ENCODE assay signal across 19 cellular contexts in genomic region chr1:110062612-110063011, GRCh38. TPM values are rescaled to one million over a fixed set of nuclear protein-coding genes. Genes with fewer than 3 reads are reported as not detected.
A peak's percentile ranks its signal among the peaks of the same experiment; 100 is the strongest.
DNase-seq lines count a peak whose midpoint lies in the region; ATAC-seq, FAIRE-seq and TF ChIP-seq lines count a peak whose summit lies in the region.
"Had no signal": no experiment of that assay in that cellular context is flagged by ENCODE, and none has a peak within 500 bp of the region (broad histone marks: within the 10 kb centered on the region; RNA-seq: fewer than 3 reads in every experiment).

No MANE protein-coding gene starts in this region.

- POLR2A ChIA-PET in IMR-90 (lab: Charles Lee; ENCODE audit: unreplicated experiment), result no interaction called here
- POLR2A ChIA-PET in HepG2 (lab: Yijun Ruan, JAX), result interaction anchor here (1.5 kb wide), 1 partner anchor 15 kb away, joined by 3 read pairs; no protein-coding TSS in a partner anchor

- TF ChIP-seq CTCF in BE2C (IDR thresholded peaks at IDR 0.05; ENCODE audit: low read depth, low read length) (no peak), IMR-90 (conservative IDR thresholded peaks at IDR 0.05; ENCODE audit: low read depth, low read length) (no peak), HepG2 (CRISPR knock-in tag; IDR thresholded peaks at IDR 0.05) (no peak)

- no peak for TF ChIP-seq POLR2A in IMR-90 (IDR thresholded peaks at IDR 0.05; ENCODE audit: low read depth, low read length)
- no peak for TF ChIP-seq POLR2A in HepG2 (IDR thresholded peaks at IDR 0.05; ENCODE audit: insufficient read depth in 1 of 2, low read depth in 2 of 2, low read length in 2 of 2)

- no peak overlapping the region for H4K5ac ChIP-seq in IMR-90 (ENCODE audit: low read depth, low read length)
- H4K5ac ChIP-seq in mesendoderm (ENCODE audit: low read length), result no peak overlapping the region

- H3K4me3 ChIP-seq in BE2C (ENCODE audit: low read depth, low read length) (no peak overlapping the region), IMR-90 (ENCODE audit: insufficient read depth, low read depth, low read length) (no peak overlapping the region), mesendoderm (ENCODE audit: low read length) (no peak overlapping the region), HepG2 (replicated peaks in 1 of 3; ENCODE audit: insufficient read depth in 1 of 3, low read depth in 2 of 3, low read length in 3 of 3) (no peak overlapping the region)
- H3K4me3 ChIP-seq: K562 had no signal

- no peak overlapping the region for H2BK120ac ChIP-seq in IMR-90 (ENCODE audit: low read depth, low read length)
- H2BK120ac ChIP-seq in mesendoderm (ENCODE audit: low read depth, low read length), result no peak overlapping the region

- no peak for ATAC-seq in IMR-90 (ENCODE audit: low read depth)
- no peak for ATAC-seq in SK-N-SH treated with all-trans-retinoic acid at 6 μM for 48 hours
- no peak for ATAC-seq in HepG2
- no peak for ATAC-seq in HG03097 (IDR thresholded peaks at IDR 0.05; ENCODE audit: low FRiP score, unreplicated experiment)
- ATAC-seq in activated CD8-positive, alpha-beta memory T cell treated with anti-CD3 and anti-CD28 coated beads, Interleukin-2, amount 10 ng/mL, durations not matched to agents 7 days and 5 days, result no peak
- ATAC-seq: CD8-positive, alpha-beta T cell; K562 had no signal

- H3K56ac ChIP-seq in IMR-90 (ENCODE audit: extremely low read depth, insufficient read depth, low read length), result no peak overlapping the region
- no peak overlapping the region for H3K56ac ChIP-seq in mesendoderm (ENCODE audit: low read length)

- H3K4me2 ChIP-seq in IMR-90 (ENCODE audit: low read depth, low read length) (no peak overlapping the region), mesendoderm (ENCODE audit: low read length) (no peak overlapping the region), HepG2 (ENCODE audit: low read depth, low read length) (no peak overlapping the region)

- no peaks in the 10 kb centered on the region for H3K9me3 Mint-ChIP-seq in activated CD8-positive, alpha-beta memory T cell treated with anti-CD3 and anti-CD28 coated beads, Interleukin-2, amount 10 ng/mL, durations not matched to agents 7 days and 5 days (ENCODE audit: low read depth)
- H3K9me3 Mint-ChIP-seq: CD8-positive, alpha-beta T cell had no signal

- H3K9ac ChIP-seq in IMR-90 (ENCODE audit: low read depth, low read length) (no peak overlapping the region), mesendoderm (ENCODE audit: low read length) (no peak overlapping the region), HepG2 (ENCODE audit: insufficient read depth, low read depth, low read length) (no peak overlapping the region)

- H3K4me1 ChIP-seq in BE2C, result peaks cover 44% of the 10 kb centered on the region
- peaks cover 4% of the 10 kb centered on the region for H3K4me1 ChIP-seq in IMR-90 (ENCODE audit: control insufficient read depth, insufficient read depth, low read length)
- H3K4me1 ChIP-seq in mesendoderm (ENCODE audit: control insufficient read depth, low read depth, low read length), result no peaks in the 10 kb centered on the region
- H3K4me1 ChIP-seq in HepG2 (ENCODE audit: insufficient read depth, low read length), result peaks cover 9% of the 10 kb centered on the region

- H4K8ac ChIP-seq in IMR-90 (ENCODE audit: low read depth in 2 of 2, low read length in 2 of 2) (no peak overlapping the region), mesendoderm (ENCODE audit: low read depth, low read length) (no peak overlapping the region)

- H3K4me1 Mint-ChIP-seq in activated CD8-positive, alpha-beta memory T cell treated with anti-CD3 and anti-CD28 coated beads, Interleukin-2, amount 10 ng/mL, durations not matched to agents 7 days and 5 days, result peaks cover 2% of the 10 kb centered on the region

- FAIRE-seq in HepG2 (lab: Jason Lieb, UNC), result no peak
- FAIRE-seq: D721Med, K562 had no signal

- H3K27me3 Mint-ChIP-seq in activated CD8-positive, alpha-beta memory T cell treated with anti-CD3 and anti-CD28 coated beads, Interleukin-2, amount 10 ng/mL, durations not matched to agents 7 days and 5 days, result peaks cover 22% of the 10 kb centered on the region

- H3K18ac ChIP-seq in IMR-90 (ENCODE audit: low read depth, low read length), result no peak overlapping the region
- H3K18ac ChIP-seq in mesendoderm (ENCODE audit: low read length), result no peak overlapping the region

- no peak overlapping the region for H3K4me3 Mint-ChIP-seq in activated CD8-positive, alpha-beta memory T cell treated with anti-CD3 and anti-CD28 coated beads, Interleukin-2, amount 10 ng/mL, durations not matched to agents 7 days and 5 days
- H3K4me3 Mint-ChIP-seq: CD14-positive monocyte; CD8-positive, alpha-beta T cell had no signal

- WGBS in IMR-90 (ENCODE audit: extremely low coverage in 2 of 2, insufficient read length in 1 of 2), 2 experiments, result no CpG with 5 or more reads among the region's 2 CpGs
- WGBS in mesendoderm (ENCODE audit: extremely low coverage, insufficient coverage, low lambda C conversion rate), result no CpG with 5 or more reads among the region's 2 CpGs
- 86% methylated on average over 1 of the region's 2 CpGs for WGBS in HepG2 (ENCODE audit: low lambda C conversion rate)

- no peaks in the 10 kb centered on the region for H3K9me3 ChIP-seq in BE2C
- H3K9me3 ChIP-seq in IMR-90 (ENCODE audit: control insufficient read depth, insufficient read depth, low read length), result peaks cover 3% of the 10 kb centered on the region; the same call in 1 of the 2 replicates
- H3K9me3 ChIP-seq in HepG2 (ENCODE audit: low read length), result no peaks in the 10 kb centered on the region

- no peak overlapping the region for H2BK15ac ChIP-seq in IMR-90 (ENCODE audit: low read depth, low read length)
- no peak overlapping the region for H2BK15ac ChIP-seq in mesendoderm (replicated peaks; ENCODE audit: low read depth)

- H3K4ac ChIP-seq in IMR-90 (ENCODE audit: low read depth, low read length) (no peak overlapping the region), mesendoderm (ENCODE audit: low read depth, low read length) (no peak overlapping the region)

- H4K20me1 ChIP-seq in IMR-90 (ENCODE audit: insufficient read depth, low read length) (peaks cover 13% of the 10 kb centered on the region; the same call in 1 of the 2 replicates), HepG2 (ENCODE audit: insufficient read depth, low read length) (no peaks in the 10 kb centered on the region)

- H2BK5ac ChIP-seq in IMR-90 (ENCODE audit: low read depth, low read length, poor library complexity, severe bottlenecking), result no peak overlapping the region
- no peak overlapping the region for H2BK5ac ChIP-seq in mesendoderm (ENCODE audit: low read length)

- peak; percentile 51 for DNase-seq in BE2C
- DNase-seq in IMR-90, result no peak
- DNase-seq in mesendoderm, result peak; percentile 21
- DNase-seq in DMS114 treated with DMSO at 0.1 percent for 48 hours (lab: John Stamatoyannopoulos, UW; ENCODE audit: unreplicated experiment), result no peak
- DNase-seq in HepG2 (ENCODE audit: low spot score), result no peak
- no peak for DNase-seq in activated CD8-positive, alpha-beta memory T cell treated with anti-CD3 and anti-CD28 coated beads, Interleukin-2, amount 10 ng/mL, durations not matched to agents 7 days and 5 days
- DNase-seq: ACHN; CD8-positive, alpha-beta T cell; COR-L47; DND-41; HCEC 1CT had no signal

- no peak for TF ChIP-seq EP300 in HepG2 (IDR thresholded peaks at IDR 0.05; ENCODE audit: low read depth in 2 of 2, low read length in 2 of 2)
- no peak for TF ChIP-seq EP300 in HepG2 (CRISPR knock-in tag; IDR thresholded peaks at IDR 0.05; ENCODE audit: borderline replicate concordance)

- no TSS peak for BruUV-seq in IMR-90 (replicated peaks; lab: Mats Ljungman, UMichigan)
- BruUV-seq in HepG2 (replicated peaks; lab: Mats Ljungman, UMichigan), result no TSS peak

- H3K36me3 Mint-ChIP-seq in activated CD8-positive, alpha-beta memory T cell treated with anti-CD3 and anti-CD28 coated beads, Interleukin-2, amount 10 ng/mL, durations not matched to agents 7 days and 5 days, result peaks cover 1% of the 10 kb centered on the region

- TF ChIP-seq RAD21 in IMR-90 (IDR thresholded peaks at IDR 0.05; ENCODE audit: low read length), result no peak
- no peak for TF ChIP-seq RAD21 in HepG2 (CRISPR knock-in tag; IDR thresholded peaks at IDR 0.05)

- H2AK5ac ChIP-seq in IMR-90 (ENCODE audit: low read depth, low read length) (no peak overlapping the region), mesendoderm (ENCODE audit: low read length) (no peak overlapping the region)

- H3K36me3 ChIP-seq in BE2C (peaks cover 9% of the 10 kb centered on the region; the same call in 1 of the 2 replicates), IMR-90 (ENCODE audit: control insufficient read depth, insufficient read depth, low read length) (peaks cover 9% of the 10 kb centered on the region; the same call in 1 of the 2 replicates), mesendoderm (ENCODE audit: control insufficient read depth, insufficient read depth, low read length) (peaks cover 3% of the 10 kb centered on the region), HepG2 (replicated peaks in 1 of 2; ENCODE audit: control insufficient read depth in 1 of 2, insufficient read depth in 2 of 2, low read length in 2 of 2) (peaks cover 2 to 4% of the 10 kb centered on the region in 2 experiments; a peak in 1 of 5 replicates)

- dilution Hi-C loops in IMR-90 (cut with HindIII; ENCODE audit: low sequenced_read_pairs, unreplicated experiment), result no loop called here

- H4K91ac ChIP-seq in IMR-90 (ENCODE audit: insufficient read depth, low read depth, low read length), result no peak overlapping the region

- peak overlapping the region; percentile 32 for H2AK9ac ChIP-seq in IMR-90 (replicated peaks; ENCODE audit: low read depth, low read length, poor library complexity)

- H3K79me2 ChIP-seq in mesendoderm (ENCODE audit: control insufficient read depth, insufficient read depth, low read length) (no peaks in the 10 kb centered on the region), HepG2 (ENCODE audit: insufficient read depth, low read length) (no peaks in the 10 kb centered on the region)

- CTCF ChIA-PET in IMR-90 (lab: Yijun Ruan, JAX), result no interaction called here
- CTCF ChIA-PET in HepG2 (lab: Yijun Ruan, JAX; ENCODE audit: low intra/inter-chr PET ratio, low total read pairs), result no interaction called here
- CTCF ChIA-PET in activated CD8-positive, alpha-beta memory T cell treated with anti-CD3 and anti-CD28 coated beads, Interleukin-2, amount 10 ng/mL, durations not matched to agents 7 days and 5 days (lab: Charles Lee), result interaction anchor here (0.6 to 1.0 kb wide), 4 partner anchors 8 to 70 kb away, joined by 3 to 4 read pairs (median 3); no protein-coding TSS in a partner anchor

- H2AFZ ChIP-seq in IMR-90 (replicated peaks; ENCODE audit: low read length, poor library complexity) (peak overlapping the region; percentile 37), HepG2 (ENCODE audit: low read length) (no peak overlapping the region)

- no peak overlapping the region for H3K27ac Mint-ChIP-seq in activated CD8-positive, alpha-beta memory T cell treated with anti-CD3 and anti-CD28 coated beads, Interleukin-2, amount 10 ng/mL, durations not matched to agents 7 days and 5 days
- H3K27ac Mint-ChIP-seq: CD8-positive, alpha-beta T cell had no signal

- in situ Hi-C loops in IMR-90 (cut with MboI; ENCODE audit: low sequenced_read_pairs), result no loop called here
- in situ Hi-C loops in HepG2 (cut with HindIII; ENCODE audit: extremely low pct_ligation_motif_present, low pct_unique_long_range_greater_than_20kb), result no loop called here

- no peak overlapping the region for H3K27ac ChIP-seq in IMR-90 (ENCODE audit: insufficient read depth, low read length)
- no peak overlapping the region for H3K27ac ChIP-seq in mesendoderm (ENCODE audit: low read depth, low read length)
- no peak overlapping the region for H3K27ac ChIP-seq in HepG2 (ENCODE audit: extremely low read length, insufficient read depth, low read length)

- H3K79me1 ChIP-seq in IMR-90 (ENCODE audit: low read depth in 1 of 2, low read length in 2 of 2) (peaks cover 0 to 6% of the 10 kb centered on the region in 2 experiments; a peak in 1 of 4 replicates), mesendoderm (ENCODE audit: low read length) (no peaks in the 10 kb centered on the region)

- no peak overlapping the region for H3K14ac ChIP-seq in IMR-90 (replicated peaks; ENCODE audit: low read depth, low read length)

- H2BK20ac ChIP-seq in IMR-90 (ENCODE audit: low read depth, low read length), result no peak overlapping the region

- H3K27me3 ChIP-seq in BE2C, result no peaks in the 10 kb centered on the region
- peaks cover 18% of the 10 kb centered on the region for H3K27me3 ChIP-seq in IMR-90 (ENCODE audit: control insufficient read depth, insufficient read depth, low read length)
- H3K27me3 ChIP-seq in mesendoderm (ENCODE audit: insufficient read depth, low read length, poor library complexity), result peaks cover 11% of the 10 kb centered on the region
- H3K27me3 ChIP-seq in HepG2 (ENCODE audit: control insufficient read depth in 1 of 2, insufficient read depth in 2 of 2, low read length in 2 of 2), result no peaks in the 10 kb centered on the region; a peak in 2 of 5 replicates

- intact Hi-C loops in IMR-90 (cut with micrococcal nuclease) (no loop called here), HepG2 (cut with micrococcal nuclease; ENCODE audit: unreplicated experiment) (no loop called here)

- 0 out of 2 replicates have a peak, but pooled peaks cover 5% of the 10 kb centered on the region for H3K9me1 ChIP-seq in IMR-90 (ENCODE audit: insufficient read depth, low read length)

- H3K23ac ChIP-seq in IMR-90 (ENCODE audit: low read depth, low read length), result no peak overlapping the region
- H3K23ac ChIP-seq in mesendoderm (ENCODE audit: low read length), result no peak overlapping the region

RNA-seq across cellular contexts. Expression of gene ALX3, which starts 7.9 kb away (rescaled TPM):
- polyA plus RNA-seq in BE2C (2012; ENCODE audit: insufficient read depth, insufficient read length, low read depth), result not detected
- total RNA-seq in IMR-90 (2012; rRNA removed) (not detected in 2 replicates), HepG2 (2016; rRNA removed; fragmentation: Illumina TruSeq; extraction: Trizol) (not detected in 2 replicates)
- polyA plus RNA-seq in IMR-90 (2012; rRNA removed) (not detected in 2 replicates), HepG2 (2011; rRNA removed) (not detected in 2 replicates)
- not detected in 2 replicates for polyA plus RNA-seq in IMR-90 (2012; cell fraction: cytosol; rRNA removed)
- polyA plus RNA-seq in IMR-90 (2012; cell fraction: nucleus; rRNA removed; ENCODE audit: low replicate concordance), result not detected in 2 replicates
- polyA plus RNA-seq in mesendoderm (2013, experiment 1 of 2), result 0.21 TPM
- polyA plus RNA-seq in mesendoderm (2013, experiment 2 of 2), result 0.24 TPM
- not detected in 2 replicates for total RNA-seq in HepG2 (2016; cell fraction: cytosol; rRNA removed; fragmentation: Illumina TruSeq; extraction: Trizol; ENCODE audit: low read depth)
- not detected in 2 replicates for total RNA-seq in HepG2 (2016; cell fraction: insoluble cytoplasmic fraction; rRNA removed; fragmentation: Illumina TruSeq; extraction: Trizol)
- not detected in 2 replicates for total RNA-seq in HepG2 (2016; cell fraction: membrane; rRNA removed; fragmentation: Illumina TruSeq; extraction: Trizol)
- total RNA-seq in HepG2 (2016; cell fraction: nucleus; rRNA removed; fragmentation: Illumina TruSeq; extraction: Trizol), result not detected in 2 replicates
- polyA plus RNA-seq in HepG2 (2011; cell fraction: cytosol; rRNA removed), result not detected in 2 replicates
- polyA plus RNA-seq in HepG2 (2011; cell fraction: nucleus; rRNA removed), result not detected in 2 replicates
- polyA plus RNA-seq in HepG2 (2012), result not detected in 2 replicates
- polyA plus RNA-seq in HepG2 (2016; cell fraction: cytosol; fragmentation: Illumina TruSeq; extraction: Trizol; ENCODE audit: low read depth), result not detected in 2 replicates
- not detected in 2 replicates for polyA plus RNA-seq in HepG2 (2016; cell fraction: insoluble cytoplasmic fraction; fragmentation: Illumina TruSeq; extraction: Trizol; ENCODE audit: low read depth)
- not detected in 2 replicates for polyA plus RNA-seq in HepG2 (2016; cell fraction: membrane; fragmentation: Illumina TruSeq; extraction: Trizol; ENCODE audit: low read depth)
- polyA plus RNA-seq in HepG2 (2016; cell fraction: nucleus; fragmentation: Illumina TruSeq; extraction: Trizol; ENCODE audit: insufficient read depth, low read depth), result not detected in 2 replicates
- polyA minus RNA-seq in HepG2 (2011; rRNA and poly(A)+ RNA removed; ENCODE audit: low replicate concordance), result not detected in 2 replicates
- not detected in 2 replicates for polyA minus RNA-seq in HepG2 (2011; cell fraction: cytosol; rRNA and poly(A)+ RNA removed)
- polyA minus RNA-seq in HepG2 (2011; cell fraction: nucleus; rRNA and poly(A)+ RNA removed), result not detected in 2 replicates
- not detected for total RNA-seq in activated CD8-positive, alpha-beta memory T cell treated with anti-CD3 and anti-CD28 coated beads, Interleukin-2, amount 10 ng/mL, durations not matched to agents 7 days and 5 days
- total RNA-seq: A172; CD8-positive, alpha-beta T cell; H4; HT1080; K562 had no signal
- polyA plus RNA-seq: CD14-positive monocyte, K562 had no signal

RNA-seq across cellular contexts. Expression of gene STRIP1, which starts 28.2 kb away (rescaled TPM):
- polyA plus RNA-seq in BE2C (2012; ENCODE audit: insufficient read depth, insufficient read length, low read depth), result 49.2 TPM
- total RNA-seq in IMR-90 (2012; rRNA removed), result 31.4 and 33.5 TPM in 2 replicates
- polyA plus RNA-seq in IMR-90 (2012; rRNA removed), result 28.6 and 30.4 TPM in 2 replicates
- polyA plus RNA-seq in IMR-90 (2012; cell fraction: cytosol; rRNA removed), result 13.7 and 17.1 TPM in 2 replicates
- polyA plus RNA-seq in IMR-90 (2012; cell fraction: nucleus; rRNA removed; ENCODE audit: low replicate concordance), result 82.7 and 95.7 TPM in 2 replicates
- 23.7 TPM for polyA plus RNA-seq in mesendoderm (2013, experiment 1 of 2)
- polyA plus RNA-seq in mesendoderm (2013, experiment 2 of 2), result 23.4 TPM
- total RNA-seq in HepG2 (2016; rRNA removed; fragmentation: Illumina TruSeq; extraction: Trizol), result 16.3 and 27.9 TPM in 2 replicates
- 6.2 and 7.1 TPM in 2 replicates for total RNA-seq in HepG2 (2016; cell fraction: cytosol; rRNA removed; fragmentation: Illumina TruSeq; extraction: Trizol; ENCODE audit: low read depth)
- 14.0 and 27.8 TPM in 2 replicates for total RNA-seq in HepG2 (2016; cell fraction: insoluble cytoplasmic fraction; rRNA removed; fragmentation: Illumina TruSeq; extraction: Trizol)
- 10.0 and 13.7 TPM in 2 replicates for total RNA-seq in HepG2 (2016; cell fraction: membrane; rRNA removed; fragmentation: Illumina TruSeq; extraction: Trizol)
- 37.6 and 44.2 TPM in 2 replicates for total RNA-seq in HepG2 (2016; cell fraction: nucleus; rRNA removed; fragmentation: Illumina TruSeq; extraction: Trizol)
- 20.9 and 26.3 TPM in 2 replicates for polyA plus RNA-seq in HepG2 (2011; rRNA removed)
- 15.1 and 16.2 TPM in 2 replicates for polyA plus RNA-seq in HepG2 (2011; cell fraction: cytosol; rRNA removed)
- 91.2 and 91.4 TPM in 2 replicates for polyA plus RNA-seq in HepG2 (2011; cell fraction: nucleus; rRNA removed)
- polyA plus RNA-seq in HepG2 (2012), result 16.7 and 21.2 TPM in 2 replicates
- polyA plus RNA-seq in HepG2 (2016; cell fraction: cytosol; fragmentation: Illumina TruSeq; extraction: Trizol; ENCODE audit: low read depth), result 1.0 and 1.3 TPM in 2 replicates
- polyA plus RNA-seq in HepG2 (2016; cell fraction: insoluble cytoplasmic fraction; fragmentation: Illumina TruSeq; extraction: Trizol; ENCODE audit: low read depth), result 10.0 and 11.4 TPM in 2 replicates
- polyA plus RNA-seq in HepG2 (2016; cell fraction: membrane; fragmentation: Illumina TruSeq; extraction: Trizol; ENCODE audit: low read depth), result 2.5 and 2.7 TPM in 2 replicates
- 50.1 TPM in 2 replicates for polyA plus RNA-seq in HepG2 (2016; cell fraction: nucleus; fragmentation: Illumina TruSeq; extraction: Trizol; ENCODE audit: insufficient read depth, low read depth)
- polyA minus RNA-seq in HepG2 (2011; rRNA and poly(A)+ RNA removed; ENCODE audit: low replicate concordance), result 42.0 and 70.7 TPM in 2 replicates
- 12.7 and 13.3 TPM in 2 replicates for polyA minus RNA-seq in HepG2 (2011; cell fraction: cytosol; rRNA and poly(A)+ RNA removed)
- polyA minus RNA-seq in HepG2 (2011; cell fraction: nucleus; rRNA and poly(A)+ RNA removed), result 70.0 and 73.5 TPM in 2 replicates
- total RNA-seq in activated CD8-positive, alpha-beta memory T cell treated with anti-CD3 and anti-CD28 coated beads, Interleukin-2, amount 10 ng/mL, durations not matched to agents 7 days and 5 days, result 10 to 100 TPM; 40.4 to 40.8 TPM

RNA-seq across cellular contexts. Expression of gene UBL4B, which starts 49.6 kb away (rescaled TPM):
- 0.49 TPM for polyA plus RNA-seq in BE2C (2012; ENCODE audit: insufficient read depth, insufficient read length, low read depth)
- total RNA-seq in IMR-90 (2012; rRNA removed) (not detected in 2 replicates), HepG2 (2016; rRNA removed; fragmentation: Illumina TruSeq; extraction: Trizol) (not detected in 2 replicates)
- polyA plus RNA-seq in IMR-90 (2012; rRNA removed) (not detected in 2 replicates), HepG2 (2011; rRNA removed) (not detected in 2 replicates)
- not detected in 2 replicates for polyA plus RNA-seq in IMR-90 (2012; cell fraction: cytosol; rRNA removed)
- 0.05 TPM in 1 of 2 replicates, not detected in the other for polyA plus RNA-seq in IMR-90 (2012; cell fraction: nucleus; rRNA removed; ENCODE audit: low replicate concordance)
- 0.03 TPM for polyA plus RNA-seq in mesendoderm (2013, experiment 1 of 2)
- polyA plus RNA-seq in mesendoderm (2013, experiment 2 of 2), result 0.04 TPM
- total RNA-seq in HepG2 (2016; cell fraction: cytosol; rRNA removed; fragmentation: Illumina TruSeq; extraction: Trizol; ENCODE audit: low read depth), result not detected in 2 replicates
- not detected in 2 replicates for total RNA-seq in HepG2 (2016; cell fraction: insoluble cytoplasmic fraction; rRNA removed; fragmentation: Illumina TruSeq; extraction: Trizol)
- not detected in 2 replicates for total RNA-seq in HepG2 (2016; cell fraction: membrane; rRNA removed; fragmentation: Illumina TruSeq; extraction: Trizol)
- not detected in 2 replicates for total RNA-seq in HepG2 (2016; cell fraction: nucleus; rRNA removed; fragmentation: Illumina TruSeq; extraction: Trizol)
- polyA plus RNA-seq in HepG2 (2011; cell fraction: cytosol; rRNA removed), result not detected in 2 replicates
- polyA plus RNA-seq in HepG2 (2011; cell fraction: nucleus; rRNA removed), result not detected in 2 replicates
- not detected in 2 replicates for polyA plus RNA-seq in HepG2 (2012)
- polyA plus RNA-seq in HepG2 (2016; cell fraction: cytosol; fragmentation: Illumina TruSeq; extraction: Trizol; ENCODE audit: low read depth), result not detected in 2 replicates
- not detected in 2 replicates for polyA plus RNA-seq in HepG2 (2016; cell fraction: insoluble cytoplasmic fraction; fragmentation: Illumina TruSeq; extraction: Trizol; ENCODE audit: low read depth)
- polyA plus RNA-seq in HepG2 (2016; cell fraction: membrane; fragmentation: Illumina TruSeq; extraction: Trizol; ENCODE audit: low read depth), result not detected in 2 replicates
- not detected in 2 replicates for polyA plus RNA-seq in HepG2 (2016; cell fraction: nucleus; fragmentation: Illumina TruSeq; extraction: Trizol; ENCODE audit: insufficient read depth, low read depth)
- not detected in 2 replicates for polyA minus RNA-seq in HepG2 (2011; rRNA and poly(A)+ RNA removed; ENCODE audit: low replicate concordance)
- polyA minus RNA-seq in HepG2 (2011; cell fraction: cytosol; rRNA and poly(A)+ RNA removed), result not detected in 2 replicates
- not detected in 2 replicates for polyA minus RNA-seq in HepG2 (2011; cell fraction: nucleus; rRNA and poly(A)+ RNA removed)
- not detected for total RNA-seq in activated CD8-positive, alpha-beta memory T cell treated with anti-CD3 and anti-CD28 coated beads, Interleukin-2, amount 10 ng/mL, durations not matched to agents 7 days and 5 days
- total RNA-seq: CD8-positive, alpha-beta T cell; H4; HT1080; K562 had no signal
- polyA plus RNA-seq: CD14-positive monocyte, K562 had no signal

Comparison
In these comparisons a context has a peak if more than half of its experiments do, and no peak if none do; other contexts are left out.
1. DNase-seq: peak in BE2C (single experiment) and mesendoderm (single experiment); none in IMR-90 (single experiment), DMS114 treated with DMSO at 0.1 percent for 48 hours (single experiment), HepG2 (single experiment) and activated CD8-positive, alpha-beta memory T cell treated with anti-CD3 and anti-CD28 coated beads, Interleukin-2, amount 10 ng/mL, durations not matched to agents 7 days and 5 days (single experiment).